1 cellular context compared by ENCODE assay signal in genomic region chr2:2260691-2261268, GRCh38.
TF ChIP-seq lines count a peak whose summit lies in the region.

No MANE protein-coding gene starts in this region.

TF ChIP-seq in GM23338, 12 proteins besides CTCF, POLR2A, EP300 and RAD21 (continued from another document):
- TF ChIP-seq ZNF462 (CRISPR knock-in tag; IDR thresholded peaks at IDR 0.05): no peak
- no peak for TF ChIP-seq ZNF331 (CRISPR knock-in tag; IDR thresholded peaks at IDR 0.05; ENCODE audit: low read depth)
- no peak for TF ChIP-seq REST (IDR thresholded peaks at IDR 0.05; ENCODE audit: unreplicated experiment)
- TF ChIP-seq ETS1 (IDR thresholded peaks at IDR 0.05): no peak
- TF ChIP-seq JUNB (IDR thresholded peaks at IDR 0.05; ENCODE audit: unreplicated experiment): no peak
- no peak for TF ChIP-seq EZH2 (IDR thresholded peaks at IDR 0.05; ENCODE audit: low read depth, unreplicated experiment)
- no peak for TF ChIP-seq EZH2phosphoT487 (IDR thresholded peaks at IDR 0.05; ENCODE audit: unreplicated experiment)
- no peak for TF ChIP-seq POLR2AphosphoS5 (IDR thresholded peaks at IDR 0.05; ENCODE audit: low read depth)
- TF ChIP-seq CREB1 (CRISPR knock-in tag; IDR thresholded peaks at IDR 0.05; ENCODE audit: low read depth): no peak
- no peak for TF ChIP-seq STAT1 (IDR thresholded peaks at IDR 0.05; ENCODE audit: unreplicated experiment)
- TF ChIP-seq NANOG (IDR thresholded peaks at IDR 0.05; ENCODE audit: borderline replicate concordance): no peak
